13 cellular contexts compared by ENCODE assay signal in the genomic region with DNA sequence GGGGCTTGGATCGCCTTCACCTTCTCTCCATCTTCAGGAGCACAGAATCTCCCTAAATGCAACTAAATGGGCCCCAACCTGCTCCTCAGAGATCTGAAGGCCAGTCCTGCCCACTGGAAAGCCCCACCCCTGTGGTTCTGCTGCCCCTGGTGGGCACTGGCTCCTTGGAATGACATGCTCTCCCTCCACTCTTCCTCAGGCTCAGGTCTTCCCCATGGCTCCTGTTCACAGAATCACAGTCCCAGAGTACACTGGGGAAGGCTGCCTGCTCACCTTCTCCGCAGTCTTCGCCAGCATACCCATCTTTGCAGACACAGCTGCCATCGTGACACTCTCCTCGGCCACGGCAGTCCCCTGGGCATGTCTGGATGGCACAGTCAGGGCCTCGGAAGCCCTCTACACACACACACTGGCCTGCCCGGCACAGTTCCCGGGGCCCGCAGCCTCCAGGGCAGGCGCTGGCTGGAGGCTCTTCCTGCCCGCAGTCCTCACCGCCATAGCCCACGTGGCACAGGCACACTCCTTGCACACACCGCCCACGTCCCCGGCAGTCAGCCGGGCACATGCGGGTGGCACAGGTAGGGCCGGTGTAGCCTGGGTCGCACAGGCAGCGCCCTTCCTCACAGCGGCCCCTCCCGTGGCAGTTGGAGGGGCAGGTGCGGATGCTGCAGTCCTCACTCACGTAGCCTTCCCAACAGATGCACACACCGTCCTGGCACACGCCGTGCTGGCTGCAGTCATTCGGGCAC. TPM values are rescaled to one million over a fixed set of nuclear protein-coding genes. Genes with fewer than 3 reads are reported as not detected.
DNase-seq lines count a peak whose midpoint lies in the region; ATAC-seq and TF ChIP-seq lines count a peak whose summit lies in the region.
"Had no signal": no experiment of that assay in that cellular context is flagged by ENCODE, and none has a peak within 500 bp of the region (broad histone marks: within the 10 kb centered on the region; RNA-seq: fewer than 3 reads in every experiment).

No MANE protein-coding gene starts in this region.

- 0 out of 3 replicates have a peak, but pooled peaks have one; percentile 6 for TF ChIP-seq CTCF in GM12872 (IDR thresholded peaks at IDR 0.05; ENCODE audit: insufficient read depth, low read depth, low read length)

- no peak for ATAC-seq in naive thymus-derived CD4-positive, alpha-beta T cell
- ATAC-seq in GM18868 (IDR thresholded peaks at IDR 0.05; ENCODE audit: unreplicated experiment) (no peak), HG03378 (IDR thresholded peaks at IDR 0.05; ENCODE audit: unreplicated experiment) (no peak)

- H3K4me1 ChIP-seq in naive thymus-derived CD4-positive, alpha-beta T cell (ENCODE audit: control insufficient read depth in 2 of 2, insufficient read depth in 2 of 2, low read length in 2 of 2), result peaks cover 0 to 7% of the 10 kb centered on the region in 2 donors

- POLR2A ChIA-PET in naive thymus-derived CD4-positive, alpha-beta T cell (lab: Charles Lee), result no interaction called here

- no peaks in the 10 kb centered on the region for H3K9me3 ChIP-seq in naive thymus-derived CD4-positive, alpha-beta T cell (ENCODE audit: control insufficient read depth in 2 of 3, low read length in 3 of 3)

- intact Hi-C loops in naive thymus-derived CD4-positive, alpha-beta T cell (cut with micrococcal nuclease), result no loop called here

- H3K36me3 ChIP-seq in naive thymus-derived CD4-positive, alpha-beta T cell (ENCODE audit: control insufficient read depth in 2 of 3, insufficient read depth in 3 of 3, low read length in 3 of 3), result no peaks in the 10 kb centered on the region

- no peak overlapping the region for H3K4me3 ChIP-seq in naive thymus-derived CD4-positive, alpha-beta T cell (ENCODE audit: low read length)

- peaks cover 0 to 3% (median 0%) of the 10 kb centered on the region in 11 donors for H3K9me3 Mint-ChIP-seq in naive thymus-derived CD4-positive, alpha-beta T cell
- H3K9me3 Mint-ChIP-seq: activated naive CD4-positive, alpha-beta T cell treated with anti-CD3 and anti-CD28 coated beads, Interleukin-2, amount 50 U/mL, for 24 hours; CD4-positive, CD25-positive, alpha-beta regulatory T cell; nephron progenitor cell had no signal

- peaks cover 19 to 62% (median 50%) of the 10 kb centered on the region in 5 donors for H3K27me3 Mint-ChIP-seq in naive thymus-derived CD4-positive, alpha-beta T cell

- H3K4me1 Mint-ChIP-seq in naive thymus-derived CD4-positive, alpha-beta T cell, result peaks cover 0 to 3% (median 0%) of the 10 kb centered on the region in 7 donors
- H3K4me1 Mint-ChIP-seq: activated naive CD4-positive, alpha-beta T cell treated with anti-CD3 and anti-CD28 coated beads, Interleukin-2, amount 50 U/mL, for 24 hours had no signal

- DNase-seq in 8988T (peak; percentile 81), cerebellar cortex (ENCODE audit: low spot score) (peak; percentile 62), putamen (ENCODE audit: low spot score) (no peak), A172 (ENCODE audit: low spot score) (no peak)
- no peak for DNase-seq in naive thymus-derived CD4-positive, alpha-beta T cell
- DNase-seq: CD4-positive, CD25-positive, alpha-beta regulatory T cell; NCI-H1048; nephron progenitor cell had no signal

- peak overlapping the region in 6 of 10 donors; percentile 4 to 70 (median 59) for H3K4me3 Mint-ChIP-seq in naive thymus-derived CD4-positive, alpha-beta T cell
- H3K4me3 Mint-ChIP-seq: activated naive CD4-positive, alpha-beta T cell treated with anti-CD3 and anti-CD28 coated beads, Interleukin-2, amount 50 U/mL, for 24 hours; nephron progenitor cell had no signal

- CTCF ChIA-PET in naive thymus-derived CD4-positive, alpha-beta T cell (lab: Charles Lee), result no interaction called here

- H3K27ac ChIP-seq in naive thymus-derived CD4-positive, alpha-beta T cell (ENCODE audit: low read depth, low read length), result no peak overlapping the region

- H3K27ac Mint-ChIP-seq in naive thymus-derived CD4-positive, alpha-beta T cell, result no peak overlapping the region
- H3K27ac Mint-ChIP-seq: activated naive CD4-positive, alpha-beta T cell treated with anti-CD3 and anti-CD28 coated beads, Interleukin-2, amount 50 U/mL, for 24 hours; CD4-positive, CD25-positive, alpha-beta regulatory T cell; nephron progenitor cell had no signal

- peaks cover 0 to 5% of the 10 kb centered on the region in 2 donors for H3K27me3 ChIP-seq in naive thymus-derived CD4-positive, alpha-beta T cell (ENCODE audit: control insufficient read depth in 2 of 2, insufficient read depth in 2 of 2, low read length in 2 of 2)

- H3K36me3 Mint-ChIP-seq in naive thymus-derived CD4-positive, alpha-beta T cell, result peaks cover 0 to 5% (median 4%) of the 10 kb centered on the region in 5 donors
- H3K36me3 Mint-ChIP-seq: activated naive CD4-positive, alpha-beta T cell treated with anti-CD3 and anti-CD28 coated beads, Interleukin-2, amount 50 U/mL, for 24 hours had no signal

RNA-seq across cellular contexts. Expression of a gene that starts 13.6 kb away (rescaled TPM):
- total RNA-seq in naive thymus-derived CD4-positive, alpha-beta T cell, result 10 to 100 TPM in 4 of 5 experiments, 1 to 10 TPM in 1; 8.8 to 17.2 (median 13.1) TPM
- polyA plus RNA-seq in naive thymus-derived CD4-positive, alpha-beta T cell, result under 1 TPM in 1 of 2 donors, not detected in 1; 0.43 TPM
- 45.0 and 45.7 TPM in 2 replicates for total RNA-seq in A172 (2014; rRNA removed; shearing (Covaris generic))

RNA-seq across cellular contexts. Expression of a gene that starts 32.5 kb away (rescaled TPM):
- total RNA-seq in naive thymus-derived CD4-positive, alpha-beta T cell, result 100 to 1,000 TPM; 115 to 168 (median 142) TPM
- polyA plus RNA-seq in naive thymus-derived CD4-positive, alpha-beta T cell, result 10 to 100 TPM; 28.0 to 29.0 TPM
- total RNA-seq in A172 (2014; rRNA removed; shearing (Covaris generic)), result 19.9 and 22.2 TPM in 2 replicates

RNA-seq across cellular contexts. Expression of a gene that starts 34.6 kb away (rescaled TPM):
- total RNA-seq in naive thymus-derived CD4-positive, alpha-beta T cell, result 1 to 10 TPM in 4 of 5 experiments, under 1 TPM in 1; 0.82 to 5.1 (median 3.0) TPM
- polyA plus RNA-seq in naive thymus-derived CD4-positive, alpha-beta T cell, result 1 to 10 TPM; 1.3 to 4.1 TPM
- total RNA-seq in A172 (2014; rRNA removed; shearing (Covaris generic)), result 4.8 and 8.8 TPM in 2 replicates

RNA-seq across cellular contexts. Expression of a gene that starts 56.2 kb away (rescaled TPM):
- total RNA-seq in naive thymus-derived CD4-positive, alpha-beta T cell, result 1 to 10 TPM in 4 of 5 experiments, under 1 TPM in 1; 0.31 to 7.4 (median 3.4) TPM
- polyA plus RNA-seq in naive thymus-derived CD4-positive, alpha-beta T cell, result 1 to 10 TPM; 2.2 to 6.2 TPM
- not detected in 2 replicates for total RNA-seq in A172 (2014; rRNA removed; shearing (Covaris generic))

RNA-seq across cellular contexts. Expression of a gene that starts 57.3 kb away (rescaled TPM):
- total RNA-seq in naive thymus-derived CD4-positive, alpha-beta T cell, result 1 to 10 TPM in 1 of 5 experiments, under 1 TPM in 3, not detected in 1; 0.32 to 1.1 (median 0.44) TPM
- not detected for polyA plus RNA-seq in naive thymus-derived CD4-positive, alpha-beta T cell
- total RNA-seq in A172 (2014; rRNA removed; shearing (Covaris generic)), result 0.05 TPM in 1 of 2 replicates, not detected in the other
- total RNA-seq: CD4-positive, CD25-positive, alpha-beta regulatory T cell; HT1080 had no signal
- polyA plus RNA-seq: CD4-positive, CD25-positive, alpha-beta regulatory T cell had no signal

Comparison
In these comparisons a context has a peak if more than half of its experiments do, and no peak if none do; other contexts are left out.
1. DNase-seq: peak in 8988T (single experiment) and cerebellar cortex (single experiment); none in naive thymus-derived CD4-positive, alpha-beta T cell (0 of 9), putamen (single experiment) and A172 (single experiment).